ENCODE assay signal across 9 cellular contexts in genomic region chr6:136251394-136251793, GRCh38. TPM values are rescaled to one million over a fixed set of nuclear protein-coding genes. Genes with fewer than 3 reads are reported as not detected.
A peak's percentile ranks its signal among the peaks of the same experiment; 100 is the strongest.
DNase-seq lines count a peak whose midpoint lies in the region; ATAC-seq and TF ChIP-seq lines count a peak whose summit lies in the region.
"Had no signal": no experiment of that assay in that cellular context is flagged by ENCODE, and none has a peak within 500 bp of the region (broad histone marks: within the 10 kb centered on the region; RNA-seq: fewer than 3 reads in every experiment).

No MANE protein-coding gene starts in this region.

- POLR2A ChIA-PET in PC-9 (lab: Charles Lee; ENCODE audit: unreplicated experiment) = interaction anchor here (0.7 kb wide), 1 partner anchor 30 kb away, joined by 4 read pairs; no protein-coding TSS in a partner anchor

- peaks cover 58% of the 10 kb centered on the region for H3F3A ChIP-seq in PC-9 (ENCODE audit: insufficient read depth, low read depth)

- H3K4me1 ChIP-seq in PC-9 (replicated peaks; ENCODE audit: insufficient read depth) = peaks cover 20% of the 10 kb centered on the region
- H3K4me1 ChIP-seq in endodermal cell (ENCODE audit: control insufficient read depth, insufficient read depth, low read length) = no peaks in the 10 kb centered on the region

- 0 out of 2 replicates have a peak, but pooled peaks cover 14% of the 10 kb centered on the region for H4K20me1 ChIP-seq in PC-9 (ENCODE audit: insufficient read depth)

- H3K36me3 ChIP-seq in PC-9 (ENCODE audit: low read depth) (0 out of 2 replicates have a peak, but pooled peaks cover 16% of the 10 kb centered on the region), endodermal cell (ENCODE audit: control insufficient read depth, insufficient read depth, low read length) (peaks cover 8% of the 10 kb centered on the region)

- no peak overlapping the region for H3K9ac ChIP-seq in endodermal cell (ENCODE audit: extremely low read depth, low read length, poor library complexity, severe bottlenecking)

- WGBS in endodermal cell (ENCODE audit: insufficient coverage in 1 of 2, insufficient read length in 1 of 2), 2 experiments = 60 to 97% methylated on average over 3 to 4 of the region's 4 CpGs

- TF ChIP-seq CTCF in PC-9 (conservative IDR thresholded peaks at IDR 0.05) (no peak), endodermal cell (conservative IDR thresholded peaks at IDR 0.05) (no peak)

- intact Hi-C loops in PC-9 (cut with micrococcal nuclease; ENCODE audit: unreplicated experiment) = loop anchor here (2.0 to 5.0 kb wide), 2 partner anchors 39 to 301 kb away; partner anchors contain the start of gene MAP7

- DNase-seq in activated T-cell treated with anti-CD3 and anti-CD28 coated beads, Interleukin-2, amount 50 U/mL, for 72 hours = no peak
- DNase-seq in activated T-cell treated with anti-CD3 and anti-CD28 coated beads, Interleukin-2, amount 50 U/mL, for 1 hour = no peak
- DNase-seq in PC-9 = no peak
- no peak for DNase-seq in endodermal cell
- no peak for DNase-seq in stimulated activated effector memory CD8-positive, alpha-beta T cell treated with anti-CD3 and anti-CD28 coated beads, Interleukin-12 subunit alpha, Interleukin-12 subunit beta, amount 100 ng/mL, for 72 hours (ENCODE audit: low spot score in 2 of 2)
- no peak for DNase-seq in NCI-H446 treated with DMSO at 0.1 percent for 48 hours (lab: John Stamatoyannopoulos, UW)
- no peak for DNase-seq in T1000 (lab: John Stamatoyannopoulos, UW)
- DNase-seq: activated effector memory CD4-positive, alpha-beta T cell treated with Interleukin-2 at 50 U/mL for 16 hours had no signal

- H3K4me2 ChIP-seq in PC-9 = peak overlapping the region; percentile 92

- H3K27me3 ChIP-seq in PC-9 (ENCODE audit: insufficient read depth, low read depth) = no peaks in the 10 kb centered on the region
- H3K27me3 ChIP-seq in endodermal cell (ENCODE audit: control insufficient read depth, insufficient read depth, low read length, poor library complexity, severe bottlenecking) = no peaks in the 10 kb centered on the region

- peaks cover 52% of the 10 kb centered on the region for H3K4me1 Mint-ChIP-seq in activated T-cell treated with anti-CD3 and anti-CD28 coated beads, Interleukin-2, amount 50 U/mL, for 72 hours (ENCODE audit: low read depth)
- peaks cover 18% of the 10 kb centered on the region for H3K4me1 Mint-ChIP-seq in endodermal cell
- H3K4me1 Mint-ChIP-seq in stimulated activated effector memory CD8-positive, alpha-beta T cell treated with anti-CD3 and anti-CD28 coated beads, Interleukin-12 subunit alpha, Interleukin-12 subunit beta, amount 100 ng/mL, for 72 hours = peaks cover 52% of the 10 kb centered on the region

- H3K79me2 ChIP-seq in PC-9 (ENCODE audit: low read depth) = peaks cover 30% of the 10 kb centered on the region

- no peak for ATAC-seq in activated T-cell treated with anti-CD3 and anti-CD28 coated beads, Interleukin-2, amount 50 U/mL, for 72 hours (replicated peaks in 1 of 2)
- ATAC-seq in stimulated activated effector memory CD8-positive, alpha-beta T cell treated with anti-CD3 and anti-CD28 coated beads, Interleukin-12 subunit alpha, Interleukin-12 subunit beta, amount 100 ng/mL, for 72 hours = no peak
- ATAC-seq in GM21447 (IDR thresholded peaks at IDR 0.05; ENCODE audit: unreplicated experiment) = no peak

- no peak overlapping the region for H2AFZ ChIP-seq in PC-9

- no peaks in the 10 kb centered on the region for H3K27me3 Mint-ChIP-seq in activated T-cell treated with anti-CD3 and anti-CD28 coated beads, Interleukin-2, amount 50 U/mL, for 72 hours (ENCODE audit: low read depth)
- no peaks in the 10 kb centered on the region for H3K27me3 Mint-ChIP-seq in endodermal cell (ENCODE audit: insufficient read depth)

- H3K27ac ChIP-seq in PC-9 (no peak overlapping the region), endodermal cell (ENCODE audit: low read depth, low read length) (no peak overlapping the region)

- no TSS peak for BruUV-seq in PC-9 (replicated peaks; lab: Mats Ljungman, UMichigan)

- H3K4me3 ChIP-seq in PC-9 (peak overlapping the region; percentile 79; the same call in 1 of the 2 replicates), endodermal cell (ENCODE audit: low read length) (peak overlapping the region; percentile 95)

- no peaks in the 10 kb centered on the region for H3K9me2 ChIP-seq in PC-9 (ENCODE audit: insufficient read depth)

- H3K9me3 Mint-ChIP-seq in activated T-cell treated with anti-CD3 and anti-CD28 coated beads, Interleukin-2, amount 50 U/mL, for 72 hours = no peaks in the 10 kb centered on the region
- H3K9me3 Mint-ChIP-seq in endodermal cell = no peaks in the 10 kb centered on the region
- no peaks in the 10 kb centered on the region for H3K9me3 Mint-ChIP-seq in stimulated activated effector memory CD8-positive, alpha-beta T cell treated with anti-CD3 and anti-CD28 coated beads, Interleukin-12 subunit alpha, Interleukin-12 subunit beta, amount 100 ng/mL, for 72 hours

- H3K9me3 ChIP-seq in PC-9 (ENCODE audit: insufficient read depth, low read depth) (no peaks in the 10 kb centered on the region), endodermal cell (ENCODE audit: control insufficient read depth, low read length) (no peaks in the 10 kb centered on the region)

- peaks cover 20 to 31% of the 10 kb centered on the region in 2 donors for H3K36me3 Mint-ChIP-seq in activated T-cell treated with anti-CD3 and anti-CD28 coated beads, Interleukin-2, amount 50 U/mL, for 72 hours (ENCODE audit: insufficient read depth in 2 of 2)
- H3K36me3 Mint-ChIP-seq in endodermal cell (ENCODE audit: low read depth) = peaks cover 4% of the 10 kb centered on the region
- H3K36me3 Mint-ChIP-seq in stimulated activated effector memory CD8-positive, alpha-beta T cell treated with anti-CD3 and anti-CD28 coated beads, Interleukin-12 subunit alpha, Interleukin-12 subunit beta, amount 100 ng/mL, for 72 hours = peaks cover 79% of the 10 kb centered on the region

- CTCF ChIA-PET in PC-9 (lab: Charles Lee) = no interaction called here

- H3K27ac Mint-ChIP-seq in activated T-cell treated with anti-CD3 and anti-CD28 coated beads, Interleukin-2, amount 50 U/mL, for 72 hours = peak overlapping the region; percentile 72
- H3K27ac Mint-ChIP-seq in endodermal cell = no peak overlapping the region
- no peak overlapping the region for H3K27ac Mint-ChIP-seq in stimulated activated effector memory CD8-positive, alpha-beta T cell treated with anti-CD3 and anti-CD28 coated beads, Interleukin-12 subunit alpha, Interleukin-12 subunit beta, amount 100 ng/mL, for 72 hours

- peak overlapping the region; percentile 90 to 99 for H3K4me3 Mint-ChIP-seq in activated T-cell treated with anti-CD3 and anti-CD28 coated beads, Interleukin-2, amount 50 U/mL, for 72 hours
- H3K4me3 Mint-ChIP-seq in endodermal cell = peak overlapping the region; percentile 96
- H3K4me3 Mint-ChIP-seq in stimulated activated effector memory CD8-positive, alpha-beta T cell treated with anti-CD3 and anti-CD28 coated beads, Interleukin-12 subunit alpha, Interleukin-12 subunit beta, amount 100 ng/mL, for 72 hours = peak overlapping the region; percentile 97

RNA-seq across cellular contexts. Expression of gene MTFR2, which starts 1.3 kb away (rescaled TPM):
- total RNA-seq in activated T-cell treated with anti-CD3 and anti-CD28 coated beads, Interleukin-2, amount 50 U/mL, for 72 hours = 10 to 100 TPM; 29.4 to 34.3 TPM
- 10.5 and 12.6 TPM in 2 replicates for total RNA-seq in PC-9 (2021)
- 1 to 10 TPM; 4.0 to 6.3 TPM for total RNA-seq in endodermal cell
- polyA plus RNA-seq in endodermal cell (2013, experiment 1 of 2) = 8.2 TPM
- 8.4 TPM for polyA plus RNA-seq in endodermal cell (2013, experiment 2 of 2)

RNA-seq across cellular contexts. Expression of gene BCLAF1, which starts 38.3 kb away (rescaled TPM):
- 100 to 1,000 TPM; 146 to 151 TPM for total RNA-seq in activated T-cell treated with anti-CD3 and anti-CD28 coated beads, Interleukin-2, amount 50 U/mL, for 72 hours
- total RNA-seq in PC-9 (2021) = 76.4 and 109 TPM in 2 replicates
- 100 to 1,000 TPM; 130 to 194 TPM for total RNA-seq in endodermal cell
- polyA plus RNA-seq in endodermal cell (2013, experiment 1 of 2) = 147 TPM
- 135 TPM for polyA plus RNA-seq in endodermal cell (2013, experiment 2 of 2)
